ENCODE assay signal across 15 cellular contexts in genomic region chr1:185546029-185546428, GRCh38.
A peak's percentile ranks its signal among the peaks of the same experiment; 100 is the strongest.
DNase-seq lines count a peak whose midpoint lies in the region; ATAC-seq, FAIRE-seq and TF ChIP-seq lines count a peak whose summit lies in the region.
"Had no signal": no experiment of that assay in that cellular context is flagged by ENCODE, and none has a peak within 500 bp of the region (broad histone marks: within the 10 kb centered on the region; RNA-seq: fewer than 3 reads in every experiment).

No MANE protein-coding gene starts in this region.

- no peaks in the 10 kb centered on the region for H3K36me3 Mint-ChIP-seq in natural killer cell
- H3K36me3 Mint-ChIP-seq in progenitor cell of endocrine pancreas (ENCODE audit: insufficient read depth), result no peaks in the 10 kb centered on the region
- H3K36me3 Mint-ChIP-seq: CD4-positive, alpha-beta memory T cell had no signal

- no peaks in the 10 kb centered on the region for H3K9me3 Mint-ChIP-seq in natural killer cell
- no peaks in the 10 kb centered on the region for H3K9me3 Mint-ChIP-seq in progenitor cell of endocrine pancreas (ENCODE audit: low read depth)
- H3K9me3 Mint-ChIP-seq: HFFc6 had no signal

- H3K27ac Mint-ChIP-seq in natural killer cell (peak overlapping the region in 1 of 2 donors; percentile 63), progenitor cell of endocrine pancreas (peak overlapping the region; percentile 22)
- H3K27ac Mint-ChIP-seq: HFFc6 had no signal

- peaks cover 9 to 19% of the 10 kb centered on the region in 2 donors for H3K4me1 Mint-ChIP-seq in natural killer cell
- H3K4me1 Mint-ChIP-seq in progenitor cell of endocrine pancreas (ENCODE audit: low read depth), result peaks cover 21% of the 10 kb centered on the region
- H3K4me1 Mint-ChIP-seq: CD4-positive, alpha-beta memory T cell had no signal

- ATAC-seq in natural killer cell, result peak in 2 of 3 donors; percentile 39 to 69
- no peak for ATAC-seq in left cardiac atrium
- ATAC-seq: A549, GM12878 had no signal

- no peak overlapping the region for H3K4me3 ChIP-seq in bronchial epithelial cell (ENCODE audit: low read depth, low read length)
- H3K4me3 ChIP-seq: A549, GM12878 had no signal

- peak; percentile 52 for FAIRE-seq in bronchial epithelial cell (lab: Jason Lieb, UNC)
- FAIRE-seq: A549, GM12878, GM18507, H1 had no signal

- DNase-seq in bronchial epithelial cell (ENCODE audit: low read depth) (no peak), natural killer cell (no peak), progenitor cell of endocrine pancreas (ENCODE audit: low spot score, unreplicated experiment) (no peak), left cardiac atrium (no peak), NCI-H146 treated with DMSO at 0.1 percent for 48 hours (lab: John Stamatoyannopoulos, UW; ENCODE audit: unreplicated experiment) (no peak)
- DNase-seq in stimulated activated CD4-positive, alpha-beta T cell treated with anti-CD3 and anti-CD28 coated beads, Interleukin-2, amount 100 ng/mL, for 24 hours, result no peak
- DNase-seq: BE2C; CD4-positive, alpha-beta memory T cell; DMS79; HCEC 1CT; HFFc6 had no signal

- intact Hi-C loops in natural killer cell (cut with micrococcal nuclease) (no loop called here), left cardiac atrium (cut with DNase I) (no loop called here)

- no peaks in the 10 kb centered on the region for H3K27me3 ChIP-seq in bronchial epithelial cell (ENCODE audit: control insufficient read depth, insufficient read depth, low read length)
- H3K27me3 ChIP-seq: BE2C had no signal

- H3K27me3 Mint-ChIP-seq in natural killer cell (ENCODE audit: low read depth in 2 of 2) (no peaks in the 10 kb centered on the region), progenitor cell of endocrine pancreas (no peaks in the 10 kb centered on the region)
- H3K27me3 Mint-ChIP-seq: CD4-positive, alpha-beta memory T cell had no signal

- no peaks in the 10 kb centered on the region for H3K36me3 ChIP-seq in bronchial epithelial cell (ENCODE audit: control insufficient read depth, insufficient read depth, low read length)
- H3K36me3 ChIP-seq: BE2C had no signal

- no peak for TF ChIP-seq CTCF in bronchial epithelial cell (IDR thresholded peaks at IDR 0.05; ENCODE audit: insufficient read depth, low read length, severe bottlenecking)
- no peak for TF ChIP-seq CTCF in natural killer cell (IDR thresholded peaks at IDR 0.05)
- no peak for TF ChIP-seq CTCF in progenitor cell of endocrine pancreas (IDR thresholded peaks at IDR 0.05; ENCODE audit: unreplicated experiment)

- H3K4me3 Mint-ChIP-seq in natural killer cell (peak overlapping the region; percentile 6), progenitor cell of endocrine pancreas (ENCODE audit: low read depth) (no peak overlapping the region)
- H3K4me3 Mint-ChIP-seq: CD4-positive, alpha-beta memory T cell; HFFc6 had no signal

Comparison
In these comparisons a context has a peak if more than half of its experiments do, and no peak if none do; other contexts are left out.
1. ATAC-seq: peak in natural killer cell (2 of 3); none in left cardiac atrium (0 of 2).